Comparison of ENCODE assay signal across 9 cellular contexts in genomic region chr11:60951611-60951908, GRCh38. TPM values are rescaled to one million over a fixed set of nuclear protein-coding genes. Genes with fewer than 3 reads are reported as not detected.
A peak's percentile ranks its signal among the peaks of the same experiment; 100 is the strongest.
DNase-seq lines count a peak whose midpoint lies in the region; ATAC-seq and TF ChIP-seq lines count a peak whose summit lies in the region.
"Had no signal": no experiment of that assay in that cellular context is flagged by ENCODE, and none has a peak within 500 bp of the region (broad histone marks: within the 10 kb centered on the region; RNA-seq: fewer than 3 reads in every experiment).

No MANE protein-coding gene starts in this region.

- H3K79me2 ChIP-seq in SU-DHL-6 (ENCODE audit: insufficient read depth, low read length), result no peaks in the 10 kb centered on the region
- H3K79me2 ChIP-seq in osteoblast (ENCODE audit: insufficient read depth, low read length), result no peaks in the 10 kb centered on the region

- no peaks in the 10 kb centered on the region; the same call in 1 of the 2 replicates for H3F3A ChIP-seq in SU-DHL-6 (ENCODE audit: insufficient read depth)

- no peaks in the 10 kb centered on the region for H3K9me2 ChIP-seq in SU-DHL-6 (replicated peaks; ENCODE audit: insufficient read depth, low read length)

- H3K4me1 Mint-ChIP-seq in Calu3 (ENCODE audit: low read depth, unreplicated experiment), result peaks cover 8% of the 10 kb centered on the region

- CTCF ChIA-PET in Calu3 (lab: Charles Lee), result no interaction called here

- H3K9me3 Mint-ChIP-seq in Calu3 (ENCODE audit: low read depth, unreplicated experiment), result no peaks in the 10 kb centered on the region

- H3K27ac ChIP-seq in SU-DHL-6 (ENCODE audit: low read depth, low read length) (no peak overlapping the region), osteoblast (ENCODE audit: low read depth, low read length) (peak overlapping the region; percentile 62)

- H3K4me2 ChIP-seq in SU-DHL-6 (ENCODE audit: low read depth, low read length, poor library complexity, severe bottlenecking) (peak overlapping the region; percentile 44), osteoblast (ENCODE audit: insufficient read depth, low read length) (peak overlapping the region; percentile 95)

- ATAC-seq in Right ventricle myocardium superior (ENCODE audit: poor library complexity) (peak; percentile 17), GM21515 (IDR thresholded peaks at IDR 0.05; ENCODE audit: unreplicated experiment) (no peak), HG03432 (IDR thresholded peaks at IDR 0.05; ENCODE audit: unreplicated experiment) (no peak)

- no peaks in the 10 kb centered on the region for H3K9me3 ChIP-seq in SU-DHL-6 (ENCODE audit: insufficient read depth, low read length)
- H3K9me3 ChIP-seq in osteoblast (ENCODE audit: low read depth, low read length), result no peaks in the 10 kb centered on the region

- H3K36me3 Mint-ChIP-seq in Calu3 (ENCODE audit: insufficient read depth, unreplicated experiment), result peaks cover 4% of the 10 kb centered on the region

- H3K4me3 ChIP-seq in SU-DHL-6 (ENCODE audit: insufficient read depth, low read length, poor library complexity, severe bottlenecking) (no peak overlapping the region), osteoblast (ENCODE audit: insufficient read depth, low read length) (peak overlapping the region; percentile 78)

- H3K27me3 Mint-ChIP-seq in Calu3 (ENCODE audit: unreplicated experiment), result peaks cover 1% of the 10 kb centered on the region

- peaks cover 5% of the 10 kb centered on the region for H3K4me1 ChIP-seq in osteoblast (ENCODE audit: insufficient read depth, low read length)

- TF ChIP-seq CTCF in Calu3 (IDR thresholded peaks at IDR 0.05; ENCODE audit: unreplicated experiment) (no peak), SU-DHL-6 (IDR thresholded peaks at IDR 0.05; ENCODE audit: insufficient read depth, low read length, poor library complexity, severe bottlenecking) (no peak), osteoblast (IDR thresholded peaks at IDR 0.05; ENCODE audit: extremely low read depth, low read depth, low read length) (no peak)

- H4K20me1 ChIP-seq in SU-DHL-6 (ENCODE audit: low read depth, low read length), result no peaks in the 10 kb centered on the region
- no peaks in the 10 kb centered on the region for H4K20me1 ChIP-seq in osteoblast (ENCODE audit: insufficient read depth, low read length)

- no peaks in the 10 kb centered on the region for H3K27me3 ChIP-seq in SU-DHL-6 (ENCODE audit: low read length)
- no peaks in the 10 kb centered on the region for H3K27me3 ChIP-seq in osteoblast (ENCODE audit: insufficient read depth, low read length)

- peak overlapping the region; percentile 65 for H3K4me3 Mint-ChIP-seq in Calu3 (ENCODE audit: low read depth, unreplicated experiment)

- H3K36me3 ChIP-seq in SU-DHL-6 (ENCODE audit: low read length) (no peaks in the 10 kb centered on the region), osteoblast (ENCODE audit: insufficient read depth, low read length) (no peaks in the 10 kb centered on the region)

- DNase-seq in Calu3 (no peak), Right ventricle myocardium superior (no peak), osteoblast (ENCODE audit: insufficient read length, low spot score, missing footprints) (no peak), DMS 273 treated with DMSO at 0.1 percent for 48 hours (lab: John Stamatoyannopoulos, UW) (no peak), HuH-7 (ENCODE audit: low spot score) (no peak)

- intact Hi-C loops in Calu3 (cut with micrococcal nuclease; ENCODE audit: unreplicated experiment), result no loop called here
- intact Hi-C loops in Right ventricle myocardium superior (cut with DNase I), result no loop called here

- peak overlapping the region; percentile 36; the same call in 1 of the 2 replicates for H3K9ac ChIP-seq in SU-DHL-6 (ENCODE audit: low read length)

- H3K27ac Mint-ChIP-seq in Calu3 (ENCODE audit: unreplicated experiment), result no peak overlapping the region

- no TSS peak for BruUV-seq in Calu3 (replicated peaks; lab: Mats Ljungman, UMichigan)

- peak overlapping the region; percentile 48 for H2AFZ ChIP-seq in SU-DHL-6 (ENCODE audit: low read depth, low read length, severe bottlenecking)
- H2AFZ ChIP-seq in osteoblast (ENCODE audit: low read length), result peak overlapping the region; percentile 99

RNA-seq across cellular contexts. Expression of gene SLC15A3, which starts 0.4 kb away (rescaled TPM):
- total RNA-seq in Calu3 (2022) (6.8 and 12.4 TPM in 2 replicates), Right ventricle myocardium superior (19.1 TPM), osteoblast (10.9 and 13.0 TPM in 2 replicates)

RNA-seq across cellular contexts. Expression of gene CD6, which starts 19.9 kb away (rescaled TPM):
- total RNA-seq in Calu3 (2022), result 0.26 and 0.34 TPM in 2 replicates
- 0.08 TPM for total RNA-seq in Right ventricle myocardium superior
- total RNA-seq in osteoblast, result not detected in 2 replicates
- total RNA-seq: LHCN-M2 had no signal

RNA-seq across cellular contexts. Expression of gene TMEM132A, which starts 27.3 kb away (rescaled TPM):
- 105 and 116 TPM in 2 replicates for total RNA-seq in Calu3 (2022)
- 6.5 TPM for total RNA-seq in Right ventricle myocardium superior
- 12.1 and 19.5 TPM in 2 replicates for total RNA-seq in osteoblast

RNA-seq across cellular contexts. Expression of gene TMEM109, which starts 37.6 kb away (rescaled TPM):
- total RNA-seq in Calu3 (2022) (71.2 and 78.1 TPM in 2 replicates), Right ventricle myocardium superior (82.2 TPM), osteoblast (36.6 and 38.6 TPM in 2 replicates)

RNA-seq across cellular contexts. Expression of gene PRPF19, which starts 45.2 kb away (rescaled TPM):
- total RNA-seq in Calu3 (2022) (128 and 129 TPM in 2 replicates), Right ventricle myocardium superior (34.0 TPM), osteoblast (39.8 and 46.0 TPM in 2 replicates)
